In genomic region chr18:34222025-34222395, GRCh38 we compare ENCODE assay signal across 1 cellular context.
TF ChIP-seq lines count a peak whose summit lies in the region.

No MANE protein-coding gene starts in this region.

TF ChIP-seq in GM23338, 12 proteins besides CTCF, POLR2A, EP300 and RAD21 (continued from another document):
- TF ChIP-seq, protein P1, sequence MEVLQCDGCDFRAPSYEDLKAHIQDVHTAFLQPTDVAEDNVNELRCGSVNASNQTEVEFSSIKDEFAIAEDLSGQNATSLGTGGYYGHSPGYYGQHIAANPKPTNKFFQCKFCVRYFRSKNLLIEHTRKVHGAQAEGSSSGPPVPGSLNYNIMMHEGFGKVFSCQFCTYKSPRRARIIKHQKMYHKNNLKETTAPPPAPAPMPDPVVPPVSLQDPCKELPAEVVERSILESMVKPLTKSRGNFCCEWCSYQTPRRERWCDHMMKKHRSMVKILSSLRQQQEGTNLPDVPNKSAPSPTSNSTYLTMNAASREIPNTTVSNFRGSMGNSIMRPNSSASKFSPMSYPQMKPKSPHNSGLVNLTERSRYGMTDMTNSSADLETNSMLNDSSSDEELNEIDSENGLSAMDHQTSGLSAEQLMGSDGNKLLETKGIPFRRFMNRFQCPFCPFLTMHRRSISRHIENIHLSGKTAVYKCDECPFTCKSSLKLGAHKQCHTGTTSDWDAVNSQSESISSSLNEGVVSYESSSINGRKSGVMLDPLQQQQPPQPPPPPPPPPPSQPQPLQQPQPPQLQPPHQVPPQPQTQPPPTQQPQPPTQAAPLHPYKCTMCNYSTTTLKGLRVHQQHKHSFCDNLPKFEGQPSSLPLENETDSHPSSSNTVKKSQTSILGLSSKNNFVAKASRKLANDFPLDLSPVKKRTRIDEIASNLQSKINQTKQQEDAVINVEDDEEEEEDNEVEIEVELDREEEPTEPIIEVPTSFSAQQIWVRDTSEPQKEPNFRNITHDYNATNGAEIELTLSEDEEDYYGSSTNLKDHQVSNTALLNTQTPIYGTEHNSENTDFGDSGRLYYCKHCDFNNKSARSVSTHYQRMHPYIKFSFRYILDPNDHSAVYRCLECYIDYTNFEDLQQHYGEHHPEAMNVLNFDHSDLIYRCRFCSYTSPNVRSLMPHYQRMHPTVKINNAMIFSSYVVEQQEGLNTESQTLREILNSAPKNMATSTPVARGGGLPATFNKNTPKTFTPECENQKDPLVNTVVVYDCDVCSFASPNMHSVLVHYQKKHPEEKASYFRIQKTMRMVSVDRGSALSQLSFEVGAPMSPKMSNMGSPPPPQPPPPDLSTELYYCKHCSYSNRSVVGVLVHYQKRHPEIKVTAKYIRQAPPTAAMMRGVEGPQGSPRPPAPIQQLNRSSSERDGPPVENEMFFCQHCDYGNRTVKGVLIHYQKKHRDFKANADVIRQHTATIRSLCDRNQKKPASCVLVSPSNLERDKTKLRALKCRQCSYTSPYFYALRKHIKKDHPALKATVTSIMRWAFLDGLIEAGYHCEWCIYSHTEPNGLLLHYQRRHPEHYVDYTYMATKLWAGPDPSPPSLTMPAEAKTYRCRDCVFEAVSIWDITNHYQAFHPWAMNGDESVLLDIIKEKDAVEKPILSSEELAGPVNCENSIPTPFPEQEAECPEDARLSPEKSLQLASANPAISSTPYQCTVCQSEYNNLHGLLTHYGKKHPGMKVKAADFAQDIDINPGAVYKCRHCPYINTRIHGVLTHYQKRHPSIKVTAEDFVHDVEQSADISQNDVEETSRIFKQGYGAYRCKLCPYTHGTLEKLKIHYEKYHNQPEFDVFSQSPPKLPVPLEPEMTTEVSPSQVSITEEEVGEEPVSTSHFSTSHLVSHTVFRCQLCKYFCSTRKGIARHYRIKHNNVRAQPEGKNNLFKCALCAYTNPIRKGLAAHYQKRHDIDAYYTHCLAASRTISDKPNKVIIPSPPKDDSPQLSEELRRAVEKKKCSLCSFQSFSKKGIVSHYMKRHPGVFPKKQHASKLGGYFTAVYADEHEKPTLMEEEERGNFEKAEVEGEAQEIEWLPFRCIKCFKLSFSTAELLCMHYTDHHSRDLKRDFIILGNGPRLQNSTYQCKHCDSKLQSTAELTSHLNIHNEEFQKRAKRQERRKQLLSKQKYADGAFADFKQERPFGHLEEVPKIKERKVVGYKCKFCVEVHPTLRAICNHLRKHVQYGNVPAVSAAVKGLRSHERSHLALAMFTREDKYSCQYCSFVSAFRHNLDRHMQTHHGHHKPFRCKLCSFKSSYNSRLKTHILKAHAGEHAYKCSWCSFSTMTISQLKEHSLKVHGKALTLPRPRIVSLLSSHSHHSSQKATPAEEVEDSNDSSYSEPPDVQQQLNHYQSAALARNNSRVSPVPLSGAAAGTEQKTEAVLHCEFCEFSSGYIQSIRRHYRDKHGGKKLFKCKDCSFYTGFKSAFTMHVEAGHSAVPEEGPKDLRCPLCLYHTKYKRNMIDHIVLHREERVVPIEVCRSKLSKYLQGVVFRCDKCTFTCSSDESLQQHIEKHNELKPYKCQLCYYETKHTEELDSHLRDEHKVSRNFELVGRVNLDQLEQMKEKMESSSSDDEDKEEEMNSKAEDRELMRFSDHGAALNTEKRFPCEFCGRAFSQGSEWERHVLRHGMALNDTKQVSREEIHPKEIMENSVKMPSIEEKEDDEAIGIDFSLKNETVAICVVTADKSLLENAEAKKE (CRISPR knock-in tag; IDR thresholded peaks at IDR 0.05): no peak
- no peak for TF ChIP-seq EZH2phosphoT487 (IDR thresholded peaks at IDR 0.05; ENCODE audit: unreplicated experiment)
- no peak for TF ChIP-seq EZH2 (IDR thresholded peaks at IDR 0.05; ENCODE audit: low read depth, unreplicated experiment)
- TF ChIP-seq ZNF114 (CRISPR knock-in tag; IDR thresholded peaks at IDR 0.05): no peak
- no peak for TF ChIP-seq CREB1 (CRISPR knock-in tag; IDR thresholded peaks at IDR 0.05; ENCODE audit: low read depth)
TF ChIP-seq in GM23338: peak in this region for 0.
